19 cellular contexts compared by ENCODE assay signal in the genomic region with DNA sequence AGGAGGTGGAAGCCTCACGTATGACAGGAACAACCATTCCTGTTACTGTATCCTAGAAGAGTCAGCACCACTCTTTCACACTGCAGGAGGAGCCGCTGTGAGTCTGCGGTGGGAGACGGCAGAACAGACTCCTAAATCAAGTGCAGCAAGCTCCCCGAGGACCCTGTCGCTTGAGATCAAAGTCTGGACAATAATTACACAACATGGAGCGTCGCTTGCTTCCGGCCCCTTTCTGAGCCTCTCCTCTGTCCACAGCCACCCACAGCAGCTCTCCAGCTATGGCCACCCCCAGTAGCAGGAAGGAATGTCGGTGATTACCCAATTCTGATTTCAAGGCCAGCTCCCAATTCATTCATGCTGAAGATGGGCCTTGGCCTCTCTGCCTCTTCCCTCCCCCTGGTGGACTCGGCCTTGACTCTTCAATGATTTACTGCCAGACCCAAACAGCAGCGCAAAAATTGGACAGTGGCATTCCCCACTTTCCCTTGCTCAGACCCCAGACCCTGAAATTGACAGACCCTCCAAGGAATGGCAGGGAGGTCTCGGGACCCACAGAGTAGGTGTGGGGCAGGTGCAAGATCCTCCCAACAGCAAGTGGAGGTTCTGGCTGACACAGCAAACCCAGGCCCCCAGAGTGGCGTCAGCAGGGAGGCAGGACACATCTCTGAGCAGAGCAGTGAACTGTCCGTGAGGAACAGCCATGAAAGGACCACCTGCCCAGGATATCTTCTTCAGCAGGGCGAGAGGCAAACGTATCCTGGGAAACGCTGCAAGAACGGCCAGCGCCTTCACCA.
DNase-seq lines count a peak whose midpoint lies in the region; ATAC-seq and TF ChIP-seq lines count a peak whose summit lies in the region.
"Had no signal": no experiment of that assay in that cellular context is flagged by ENCODE, and none has a peak within 500 bp of the region (broad histone marks: within the 10 kb centered on the region; RNA-seq: fewer than 3 reads in every experiment).

No MANE protein-coding gene starts in this region.

- H3K27me3 ChIP-seq in BLaER1 treated with 17β-estradiol and CSF1 and Interleukin-3, amounts not matched to agents 10 nM and 100 nM, result peaks cover 0 to 20% (median 5%) of the 10 kb centered on the region in 11 experiments; a peak in 11 of 22 replicates
- H3K27me3 ChIP-seq in adipocyte (replicated peaks; ENCODE audit: control insufficient read depth, insufficient read depth, low read length) (peaks cover 43% of the 10 kb centered on the region), psoas muscle (ENCODE audit: insufficient read depth in 3 of 3, low read length in 2 of 3) (no peaks in the 10 kb centered on the region), A673 (replicated peaks; ENCODE audit: insufficient read depth, low read depth, low read length, poor library complexity) (peaks cover 37% of the 10 kb centered on the region)
- H3K27me3 ChIP-seq: adrenal gland had no signal

- H3K4me3 ChIP-seq in BLaER1 treated with 17β-estradiol and CSF1 and Interleukin-3, amounts not matched to agents 10 nM and 100 nM, result no peak overlapping the region; a peak in 1 of 20 replicates
- no peak overlapping the region for H3K4me3 ChIP-seq in adipocyte (ENCODE audit: low read length)
- no peak overlapping the region for H3K4me3 ChIP-seq in psoas muscle
- H3K4me3 ChIP-seq in A673 (ENCODE audit: low read depth, low read length, poor library complexity, severe bottlenecking), result no peak overlapping the region
- H3K4me3 ChIP-seq: adrenal gland, mucosa of descending colon had no signal

- peaks cover 25 to 50% (median 48%) of the 10 kb centered on the region in 10 experiments for H3K4me1 ChIP-seq in BLaER1 treated with 17β-estradiol and CSF1 and Interleukin-3, amounts not matched to agents 10 nM and 100 nM
- H3K4me1 ChIP-seq in adipocyte (ENCODE audit: control insufficient read depth, insufficient read depth, low read length) (peaks cover 7% of the 10 kb centered on the region), psoas muscle (no peaks in the 10 kb centered on the region), A673 (ENCODE audit: insufficient read depth, low read length, poor library complexity, severe bottlenecking) (no peaks in the 10 kb centered on the region)
- H3K4me1 ChIP-seq: adrenal gland had no signal

- CTCF ChIA-PET in A673 (lab: Charles Lee), result no interaction called here

- ATAC-seq in left lobe of liver (peak; percentile 37), psoas muscle (peak; percentile 36 to 79 (median 55)), HG03457 (IDR thresholded peaks at IDR 0.05; ENCODE audit: unreplicated experiment) (no peak)
- ATAC-seq: Panc1, T-helper 17 cell had no signal

- peak overlapping the region in 4 of 11 experiments; percentile 22 to 45 (median 36); a peak in 3 of 22 replicates for H3K27ac ChIP-seq in BLaER1 treated with 17β-estradiol and CSF1 and Interleukin-3, amounts not matched to agents 10 nM and 100 nM
- H3K27ac ChIP-seq in psoas muscle (no peak overlapping the region), A673 (ENCODE audit: low read depth, low read length, poor library complexity, severe bottlenecking) (no peak overlapping the region)
- H3K27ac ChIP-seq: adrenal gland had no signal

- no peak for TF ChIP-seq CTCF in psoas muscle (IDR thresholded peaks at IDR 0.05)
- no peak for TF ChIP-seq CTCF in A673 (conservative IDR thresholded peaks at IDR 0.05; ENCODE audit: low read depth, low read length)

- 53 to 64% (median 55%) methylated on average over 20 of the region's 20 CpGs for WGBS in psoas muscle, 3 donors

- POLR2A ChIA-PET in A673 (lab: Charles Lee; ENCODE audit: low non-redundant PET), result interaction anchor here (0.5 kb wide), 1 partner anchor 36 kb away, joined by 3 read pairs; no protein-coding TSS in a partner anchor

- DNase-seq in adipocyte (ENCODE audit: low read depth) (peak; percentile 37), left lobe of liver (ENCODE audit: low spot score) (no peak), psoas muscle (peak; percentile 37 to 80), activated gamma-delta T cell (lab: John Stamatoyannopoulos, UW) (no peak), A673 (ENCODE audit: low spot score) (no peak)
- DNase-seq in activated CD4-positive, alpha-beta T cell treated with anti-CD3 and anti-CD28 coated beads for 1 hour, result no peak
- DNase-seq: activated effector memory CD4-positive, alpha-beta T cell treated with anti-CD3 and anti-CD28 coated beads, Interleukin-2, amount 50 U/mL, for 16 hours; EL; immature natural killer cell; NCI-H2107; NCI-H510A; stimulated activated CD4-positive, alpha-beta T cell treated with anti-CD3 and anti-CD28 coated beads, Interleukin-15, amount 100 ng/mL, for 24 hours; stimulated activated CD8-positive, alpha-beta memory T cell treated with anti-CD3 and anti-CD28 coated beads, Interleukin-4, amount 100 ng/mL, for 48 hours; T-helper 17 cell had no signal

- peak overlapping the region in 3 of 11 experiments; percentile 19 to 36 (median 20); a peak in 3 of 22 replicates for H3K9ac ChIP-seq in BLaER1 treated with 17β-estradiol and CSF1 and Interleukin-3, amounts not matched to agents 10 nM and 100 nM
- no peak overlapping the region for H3K9ac ChIP-seq in adipocyte (ENCODE audit: low read length)

- BruUV-seq in A673 (replicated peaks; lab: Mats Ljungman, UMichigan), result no TSS peak

- no peaks in the 10 kb centered on the region for H3K36me3 ChIP-seq in BLaER1 treated with 17β-estradiol and CSF1 and Interleukin-3, amounts not matched to agents 10 nM and 100 nM
- H3K36me3 ChIP-seq in adipocyte (ENCODE audit: control insufficient read depth, insufficient read depth, low read length, severe bottlenecking) (no peaks in the 10 kb centered on the region), psoas muscle (ENCODE audit: insufficient read depth in 1 of 2, low read depth in 1 of 2) (no peaks in the 10 kb centered on the region), A673 (ENCODE audit: insufficient read depth, low read length, poor library complexity, severe bottlenecking) (no peaks in the 10 kb centered on the region)
- H3K36me3 ChIP-seq: adrenal gland had no signal

- intact Hi-C loops in psoas muscle (cut with DNase I) (no loop called here), A673 (cut with micrococcal nuclease; ENCODE audit: unreplicated experiment) (no loop called here)

- H3K9me3 ChIP-seq in BLaER1 treated with 17β-estradiol and CSF1 and Interleukin-3, amounts not matched to agents 10 nM and 100 nM (replicated peaks in 1 of 11), result no peaks in the 10 kb centered on the region
- H3K9me3 ChIP-seq in adipocyte (ENCODE audit: control insufficient read depth, low read length) (no peaks in the 10 kb centered on the region), psoas muscle (no peaks in the 10 kb centered on the region), A673 (ENCODE audit: low read depth, low read length, poor library complexity, severe bottlenecking) (no peaks in the 10 kb centered on the region)
- H3K9me3 ChIP-seq: adrenal gland, mucosa of descending colon had no signal

- peaks cover 0 to 4% (median 0%) of the 10 kb centered on the region in 11 experiments; a peak in 1 of 22 replicates for H4K20me1 ChIP-seq in BLaER1 treated with 17β-estradiol and CSF1 and Interleukin-3, amounts not matched to agents 10 nM and 100 nM

- peak overlapping the region; percentile 77 to 98 (median 87) for H3K4me2 ChIP-seq in BLaER1 treated with 17β-estradiol and CSF1 and Interleukin-3, amounts not matched to agents 10 nM and 100 nM

Comparison
In these comparisons a context has a peak if more than half of its experiments do, and no peak if none do; other contexts are left out.
1. DNase-seq: peak in adipocyte (single experiment) and psoas muscle (2 of 2); none in left lobe of liver (single experiment), activated gamma-delta T cell (single experiment), A673 (single experiment) and activated CD4-positive, alpha-beta T cell treated with anti-CD3 and anti-CD28 coated beads for 1 hour (single experiment).